ENCODE assay signal across 18 cellular contexts in the genomic region with DNA sequence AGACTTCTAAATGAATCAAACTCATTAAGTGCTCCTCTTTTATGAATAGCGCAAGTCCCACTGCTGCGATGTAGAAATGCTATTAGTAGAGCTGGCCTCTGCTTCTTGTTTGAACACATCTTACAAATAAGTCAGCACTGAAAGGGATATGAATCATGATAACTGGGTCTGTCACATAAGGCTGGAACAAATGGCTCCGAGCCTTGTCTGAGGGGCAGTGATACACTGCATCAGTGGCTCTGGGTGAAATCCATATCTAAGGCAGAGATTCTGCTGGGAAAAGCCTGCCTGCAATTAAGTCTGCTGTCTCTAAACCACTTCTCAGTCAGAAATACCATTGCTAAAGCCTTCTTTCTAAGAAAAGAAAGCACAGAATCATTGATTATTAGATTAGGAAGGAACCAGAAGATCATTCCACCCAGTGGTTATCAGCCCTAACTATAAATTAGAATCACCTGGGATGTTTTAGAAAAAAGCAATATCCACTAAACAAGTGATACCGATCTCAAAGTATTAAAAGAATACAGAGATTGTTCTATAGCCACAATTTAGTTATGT.
"Had no signal": no experiment of that assay in that cellular context is flagged by ENCODE, and none has a peak within 500 bp of the region (broad histone marks: within the 10 kb centered on the region; RNA-seq: fewer than 3 reads in every experiment).

No MANE protein-coding gene starts in this region.

- H3K27ac Mint-ChIP-seq: immature natural killer cell, mesothelial cell of epicardium had no signal

- ATAC-seq: foreskin keratinocyte, gastroesophageal sphincter, heart left ventricle, left colon, left lung, left ventricle myocardium superior, lower lobe of right lung, mucosa of descending colon had no signal

- H3K9me3 Mint-ChIP-seq: mesothelial cell of epicardium had no signal

- H3K4me1 Mint-ChIP-seq: immature natural killer cell, mesothelial cell of epicardium had no signal

- DNase-seq: dermis blood vessel endothelial cell; dorsolateral prefrontal cortex; effector CD4-positive, alpha-beta T cell; effector memory CD4-positive, alpha-beta T cell; heart left ventricle; immature natural killer cell; islet precursor cell; kidney; kidney glomerular epithelial cell; left colon; left lung; left ventricle myocardium superior; lower lobe of right lung; mesenchymal stem cell; mucosa of descending colon had no signal

- H3K36me3 Mint-ChIP-seq: immature natural killer cell, mesothelial cell of epicardium had no signal

- H3K4me3 Mint-ChIP-seq: immature natural killer cell, mesothelial cell of epicardium had no signal
